In the genomic region with DNA sequence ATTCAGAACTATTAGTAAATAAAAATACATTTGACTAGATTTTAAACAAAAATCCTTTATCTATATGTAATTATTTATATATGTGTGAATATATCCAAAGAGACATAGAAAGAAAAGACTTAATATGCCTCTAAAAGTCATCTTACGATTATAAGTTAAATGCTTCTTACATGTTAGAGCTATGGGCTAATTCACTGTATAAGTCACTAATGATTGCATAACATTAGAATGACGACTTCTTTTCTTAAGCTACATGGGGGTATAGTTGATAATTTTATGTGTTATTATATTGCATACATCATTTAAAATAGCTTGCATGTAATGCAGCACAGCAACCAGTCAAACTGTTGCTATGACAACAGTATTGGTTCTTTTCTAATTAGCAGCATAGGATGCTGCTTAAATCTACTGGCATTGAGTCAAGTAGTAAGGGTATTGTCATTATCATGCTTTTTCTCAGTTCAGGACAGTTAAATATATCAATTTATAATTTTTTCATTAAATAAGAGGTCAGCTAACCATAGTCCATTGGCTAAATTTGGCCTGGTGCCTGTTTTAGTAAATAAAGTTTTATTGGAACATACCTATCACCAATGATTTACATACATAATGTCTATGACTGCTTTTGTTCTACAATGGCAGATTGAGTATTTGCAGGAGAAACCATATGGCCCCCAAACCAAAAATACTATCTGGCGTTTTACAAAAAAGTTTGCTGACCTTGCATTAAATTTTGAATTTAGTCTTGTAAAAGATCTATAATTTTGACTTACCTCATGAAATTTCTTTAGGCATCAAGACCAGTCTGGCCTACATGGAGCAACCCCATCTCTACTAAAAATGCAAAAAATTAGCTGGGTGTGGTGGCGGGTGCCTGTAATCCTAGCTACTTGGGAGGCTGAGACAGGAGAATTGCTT, we compare ENCODE assay signal across 29 cellular contexts.
"Had no signal": no experiment of that assay in that cellular context is flagged by ENCODE, and none has a peak within 500 bp of the region (broad histone marks: within the 10 kb centered on the region; RNA-seq: fewer than 3 reads in every experiment).

No MANE protein-coding gene starts in this region.

- FAIRE-seq: keratinocyte, pancreas, small intestine, urothelium cell line had no signal

- H3K27ac ChIP-seq: lower lobe of right lung, pancreas, prostate gland, sigmoid colon, spleen, suprapubic skin, thoracic aorta, tibial artery, upper lobe of right lung had no signal

- H3K4me3 Mint-ChIP-seq: naive thymus-derived CD8-positive, alpha-beta T cell; nephron; neural crest cell; stimulated activated effector memory CD8-positive, alpha-beta T cell treated with anti-CD3 and anti-CD28 coated beads, Interleukin-12 subunit alpha, Interleukin-12 subunit beta, amount 100 ng/mL, for 72 hours; stimulated activated naive CD8-positive, alpha-beta T cell treated with anti-CD3 and anti-CD28 coated beads, Interleukin-15, Interleukin-2, amounts not matched to agents 100 ng/mL and 50 ng/mL, for 24 hours had no signal

- H3K27ac Mint-ChIP-seq: naive thymus-derived CD8-positive, alpha-beta T cell; nephron; stimulated activated effector memory CD8-positive, alpha-beta T cell treated with anti-CD3 and anti-CD28 coated beads, Interleukin-12 subunit alpha, Interleukin-12 subunit beta, amount 100 ng/mL, for 72 hours; stimulated activated naive CD8-positive, alpha-beta T cell treated with anti-CD3 and anti-CD28 coated beads, Interleukin-15, Interleukin-2, amounts not matched to agents 100 ng/mL and 50 ng/mL, for 24 hours had no signal

- H3K4me3 ChIP-seq: lower lobe of right lung, pancreas, prostate gland, sigmoid colon, spleen, suprapubic skin, thoracic aorta, tibial artery, upper lobe of right lung had no signal

- H3K4me1 Mint-ChIP-seq: naive thymus-derived CD8-positive, alpha-beta T cell; nephron; neural crest cell; stimulated activated effector memory CD8-positive, alpha-beta T cell treated with anti-CD3 and anti-CD28 coated beads, Interleukin-12 subunit alpha, Interleukin-12 subunit beta, amount 100 ng/mL, for 72 hours had no signal

- H3K9me3 ChIP-seq: lower lobe of right lung, pancreas, prostate gland, sigmoid colon, suprapubic skin, thoracic aorta, upper lobe of right lung had no signal

- H3K27me3 Mint-ChIP-seq: stimulated activated naive CD8-positive, alpha-beta T cell treated with anti-CD3 and anti-CD28 coated beads, Interleukin-15, Interleukin-2, amounts not matched to agents 100 ng/mL and 50 ng/mL, for 24 hours had no signal

- ATAC-seq: left cardiac atrium; left lobe of liver; lower lobe of right lung; naive thymus-derived CD8-positive, alpha-beta T cell; pancreas; right cardiac atrium; stimulated activated effector memory CD8-positive, alpha-beta T cell treated with anti-CD3 and anti-CD28 coated beads, Interleukin-12 subunit alpha, Interleukin-12 subunit beta, amount 100 ng/mL, for 72 hours; upper lobe of right lung had no signal

- H3K36me3 ChIP-seq: lower lobe of right lung, pancreas, prostate gland, sigmoid colon, spleen, suprapubic skin, thoracic aorta, tibial artery, upper lobe of right lung had no signal

- H3K36me3 Mint-ChIP-seq: naive thymus-derived CD8-positive, alpha-beta T cell; stimulated activated effector memory CD8-positive, alpha-beta T cell treated with anti-CD3 and anti-CD28 coated beads, Interleukin-12 subunit alpha, Interleukin-12 subunit beta, amount 100 ng/mL, for 72 hours had no signal

- H3K27me3 ChIP-seq: pancreas, sigmoid colon, spleen, suprapubic skin, tibial artery, upper lobe of right lung had no signal

- H3K4me1 ChIP-seq: lower lobe of right lung, pancreas, prostate gland, sigmoid colon, spleen, suprapubic skin, upper lobe of right lung had no signal

- DNase-seq: hippocampal formation; kidney glomerular epithelial cell; left cardiac atrium; lower lobe of right lung; mammary epithelial cell; mesenchymal stem cell; naive thymus-derived CD8-positive, alpha-beta T cell; nucleus accumbens; pancreas; posterior cingulate gyrus; retina; right cardiac atrium; sigmoid colon; small intestine; spleen; stimulated activated CD4-positive, alpha-beta T cell treated with anti-CD3 and anti-CD28 coated beads, Interleukin-4, amount 100 ng/mL, for 24 hours; stimulated activated naive CD4-positive, alpha-beta T cell; tibial artery; upper lobe of right lung had no signal
